Comparison of ENCODE assay signal across 2 cellular contexts in the genomic region with DNA sequence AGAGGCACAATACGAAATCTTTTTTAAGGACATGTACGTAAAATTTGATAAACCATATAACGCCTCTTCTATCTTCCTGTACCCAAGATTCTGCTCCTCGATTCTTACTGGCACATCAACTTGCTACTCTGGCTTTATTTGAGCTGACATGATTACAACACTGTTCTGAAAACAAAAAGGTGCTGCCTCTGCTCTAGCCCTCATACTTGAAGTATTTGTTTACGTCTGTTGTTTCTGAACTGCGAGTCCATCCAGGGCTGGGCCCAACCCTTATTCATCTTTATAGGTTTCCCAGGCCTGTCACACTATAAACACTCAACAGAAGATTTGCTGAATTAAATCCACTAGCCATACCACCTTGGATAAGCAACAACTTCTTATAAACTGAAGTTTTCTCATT.
TF ChIP-seq lines count a peak whose summit lies in the region.

No MANE protein-coding gene starts in this region.

TF ChIP-seq in SK-N-SH, 30 proteins besides CTCF, POLR2A, EP300 and RAD21 (continued from another document):
- TF ChIP-seq ELF1 (IDR thresholded peaks at IDR 0.05) (no peak), SMC3 (IDR thresholded peaks at IDR 0.05; ENCODE audit: low read depth, low read length) (no peak), POLR2AphosphoS5 (IDR thresholded peaks at IDR 0.05; ENCODE audit: low read depth, low read length) (no peak), SIN3A (IDR thresholded peaks at IDR 0.05; ENCODE audit: borderline replicate concordance, low read depth, low read length) (no peak), MXI1 (IDR thresholded peaks at IDR 0.05; ENCODE audit: low read depth, low read length) (no peak), TEAD4 (IDR thresholded peaks at IDR 0.05; ENCODE audit: borderline replicate concordance, insufficient read depth) (no peak)

TF ChIP-seq in SK-N-SH treated with all-trans-retinoic acid at 6 μM for 48 hours, 23 proteins besides CTCF, POLR2A, EP300 and RAD21 (continued from another document):
- no peak for TF ChIP-seq RARB (CRISPR knock-in tag; IDR thresholded peaks at IDR 0.05)
- TF ChIP-seq ZFP30 (CRISPR knock-in tag; IDR thresholded peaks at IDR 0.05) = no peak
- TF ChIP-seq ESRRG (CRISPR knock-in tag; IDR thresholded peaks at IDR 0.05) = no peak
- TF ChIP-seq TCF4 (CRISPR knock-in tag; IDR thresholded peaks at IDR 0.05; ENCODE audit: borderline replicate concordance) = no peak
- TF ChIP-seq ZFP3 (CRISPR knock-in tag; IDR thresholded peaks at IDR 0.05) = no peak
TF ChIP-seq in SK-N-SH treated with all-trans-retinoic acid at 6 μM for 48 hours: peak in this region for 0.
